Comparison of ENCODE assay signal across 1 cellular context in the genomic region with DNA sequence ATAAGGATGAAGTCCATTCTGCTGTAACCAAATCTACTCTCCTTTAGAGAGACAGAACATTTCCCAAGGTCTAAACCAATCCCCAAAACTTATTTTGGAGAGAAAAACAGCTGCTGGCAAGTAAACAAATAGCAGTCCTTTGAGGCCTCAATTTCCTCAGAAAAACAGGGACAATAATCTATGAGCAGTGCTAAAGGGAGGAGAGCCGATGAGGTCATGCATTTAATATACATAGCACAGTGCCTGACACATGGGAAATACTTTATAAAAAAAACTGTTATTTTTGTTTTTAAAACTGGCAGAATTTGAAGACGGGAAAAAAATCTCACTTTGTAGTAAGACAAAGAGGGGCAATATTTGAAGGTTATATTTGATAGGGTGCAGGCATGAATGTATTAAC.
TF ChIP-seq lines count a peak whose summit lies in the region.

No MANE protein-coding gene starts in this region.

TF ChIP-seq in HCT116, 20 proteins besides CTCF, POLR2A, EP300 and RAD21 (continued from another document):
- TF ChIP-seq POLR2AphosphoS5 (IDR thresholded peaks at IDR 0.05; ENCODE audit: low read depth, low read length) = no peak
- TF ChIP-seq TCF7L2 (IDR thresholded peaks at IDR 0.05; ENCODE audit: borderline replicate concordance, extremely low read depth, insufficient read depth, insufficient read length) = no peak
- TF ChIP-seq CEBPB (IDR thresholded peaks at IDR 0.05; ENCODE audit: low read depth) = no peak
TF ChIP-seq in HCT116: peak in this region for 0.
